ENCODE assay signal across 1 cellular context in genomic region chr6:35258336-35258735, GRCh38.
TF ChIP-seq lines count a peak whose summit lies in the region.

No MANE protein-coding gene starts in this region.

TF ChIP-seq in SK-N-SH, 30 proteins besides CTCF, POLR2A, EP300 and RAD21:
- no peak for TF ChIP-seq REST (IDR thresholded peaks at IDR 0.05; ENCODE audit: low read depth, low read length)
- TF ChIP-seq FOSL2 (IDR thresholded peaks at IDR 0.05; ENCODE audit: borderline replicate concordance, low read depth) = no peak
